ENCODE assay signal across 2 cellular contexts in genomic region chr2:23250371-23250770, GRCh38.
TF ChIP-seq lines count a peak whose summit lies in the region.

No MANE protein-coding gene starts in this region.

TF ChIP-seq in liver, 16 proteins besides CTCF, POLR2A, EP300 and RAD21:
- peak in 1 of 2 donors; percentile 16 for TF ChIP-seq HNF4A (conservative IDR thresholded peaks at IDR 0.05)
- no peak for TF ChIP-seq FOXA1 (IDR thresholded peaks at IDR 0.05)

TF ChIP-seq in HepG2, 621 proteins besides CTCF, POLR2A, EP300 and RAD21:
- TF ChIP-seq, protein P1, sequence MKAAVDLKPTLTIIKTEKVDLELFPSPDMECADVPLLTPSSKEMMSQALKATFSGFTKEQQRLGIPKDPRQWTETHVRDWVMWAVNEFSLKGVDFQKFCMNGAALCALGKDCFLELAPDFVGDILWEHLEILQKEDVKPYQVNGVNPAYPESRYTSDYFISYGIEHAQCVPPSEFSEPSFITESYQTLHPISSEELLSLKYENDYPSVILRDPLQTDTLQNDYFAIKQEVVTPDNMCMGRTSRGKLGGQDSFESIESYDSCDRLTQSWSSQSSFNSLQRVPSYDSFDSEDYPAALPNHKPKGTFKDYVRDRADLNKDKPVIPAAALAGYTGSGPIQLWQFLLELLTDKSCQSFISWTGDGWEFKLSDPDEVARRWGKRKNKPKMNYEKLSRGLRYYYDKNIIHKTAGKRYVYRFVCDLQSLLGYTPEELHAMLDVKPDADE (CRISPR knock-in tag; IDR thresholded peaks at IDR 0.05), result no peak
- TF ChIP-seq ZNF644 (CRISPR knock-in tag; IDR thresholded peaks at IDR 0.05; ENCODE audit: low read depth) (no peak), ZNF124 (CRISPR knock-in tag; IDR thresholded peaks at IDR 0.05) (no peak), ZNF354B (CRISPR knock-in tag; IDR thresholded peaks at IDR 0.05) (no peak), ZNF670 (CRISPR knock-in tag; IDR thresholded peaks at IDR 0.05; ENCODE audit: borderline replicate concordance) (no peak), ATF7-NPFF (CRISPR knock-in tag; IDR thresholded peaks at IDR 0.05; ENCODE audit: low read depth) (no peak), ZNF24 (IDR thresholded peaks at IDR 0.05) (no peak), FOXM1 (CRISPR knock-in tag; IDR thresholded peaks at IDR 0.05) (no peak), PHB2 (IDR thresholded peaks at IDR 0.05; ENCODE audit: partially characterized antibody) (no peak), DR1 (CRISPR knock-in tag; IDR thresholded peaks at IDR 0.05) (no peak), ERF (CRISPR knock-in tag; IDR thresholded peaks at IDR 0.05) (no peak), RBFOX2 (IDR thresholded peaks at IDR 0.05; ENCODE audit: low read depth, low read length) (no peak), NFIB (CRISPR knock-in tag; IDR thresholded peaks at IDR 0.05; ENCODE audit: borderline replicate concordance) (no peak), ZNF343 (CRISPR knock-in tag; IDR thresholded peaks at IDR 0.05) (no peak), ZNF513 (CRISPR knock-in tag; conservative IDR thresholded peaks at IDR 0.05) (no peak), ARID3A (IDR thresholded peaks at IDR 0.05; ENCODE audit: low read depth, low read length) (no peak), ZKSCAN1 (IDR thresholded peaks at IDR 0.05; ENCODE audit: low read length) (no peak), ZNF253 (CRISPR knock-in tag; IDR thresholded peaks at IDR 0.05; ENCODE audit: borderline replicate concordance) (no peak), ZNF367 (CRISPR knock-in tag; IDR thresholded peaks at IDR 0.05; ENCODE audit: borderline replicate concordance) (no peak)
- TF ChIP-seq, protein P2, sequence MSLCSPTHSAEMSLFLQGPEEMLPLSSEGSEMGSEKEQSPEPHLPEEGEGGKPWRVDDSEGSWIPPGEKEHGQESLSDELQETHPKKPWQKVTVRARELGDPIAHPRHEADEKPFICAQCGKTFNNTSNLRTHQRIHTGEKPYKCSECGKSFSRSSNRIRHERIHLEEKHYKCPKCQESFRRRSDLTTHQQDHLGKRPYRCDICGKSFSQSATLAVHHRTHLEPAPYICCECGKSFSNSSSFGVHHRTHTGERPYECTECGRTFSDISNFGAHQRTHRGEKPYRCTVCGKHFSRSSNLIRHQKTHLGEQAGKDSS (CRISPR knock-in tag; IDR thresholded peaks at IDR 0.05; ENCODE audit: borderline replicate concordance, low read depth), result no peak
